ENCODE assay signal across 10 cellular contexts in genomic region chrX:78747471-78747870, GRCh38. TPM values are rescaled to one million over a fixed set of nuclear protein-coding genes. Genes with fewer than 3 reads are reported as not detected.
DNase-seq lines count a peak whose midpoint lies in the region; ATAC-seq and TF ChIP-seq lines count a peak whose summit lies in the region.
"Had no signal": no experiment of that assay in that cellular context is flagged by ENCODE, and none has a peak within 500 bp of the region (broad histone marks: within the 10 kb centered on the region; RNA-seq: fewer than 3 reads in every experiment).

LPAR4 (plus strand) TSS chrX:78747720; CDS start chrX:78754870, 7,150 bp downstream.

- H3K27ac Mint-ChIP-seq in activated T-helper 1 cell treated with anti-CD3 and anti-CD28 coated beads, Interleukin-12 subunit alpha, Interleukin-12 subunit beta, Interleukin-2, Interleukin-4 antibody, amounts not matched to agents 30 ng/mL and 10 ng/mL and 1 ng/mL, durations not matched to agents 14 hours and 24 hours and 36 hours, result no peak within 1 kb of the TSS

- in situ Hi-C loops in G401 (cut with HindIII; ENCODE audit: low sequenced_read_pairs), result no loop called here

- no peaks in the 10 kb centered on the region for H3K9me3 ChIP-seq in cardiac muscle cell (ENCODE audit: low read depth)

- H3K4me1 ChIP-seq in cardiac muscle cell (ENCODE audit: low read depth), result no peaks in the 10 kb centered on the region
- H3K4me1 ChIP-seq in urinary bladder (ENCODE audit: insufficient read depth), result no peaks in the 10 kb centered on the region

- no peak within 1 kb of the TSS for H3K4me3 Mint-ChIP-seq in activated T-helper 1 cell treated with anti-CD3 and anti-CD28 coated beads, Interleukin-12 subunit alpha, Interleukin-12 subunit beta, Interleukin-2, Interleukin-4 antibody, amounts not matched to agents 30 ng/mL and 10 ng/mL and 1 ng/mL, durations not matched to agents 14 hours and 24 hours and 36 hours
- H3K4me3 Mint-ChIP-seq: naive thymus-derived CD4-positive, alpha-beta T cell had no signal

- TF ChIP-seq CTCF in cardiac muscle cell (IDR thresholded peaks at IDR 0.05; ENCODE audit: low read depth, low read length) (no peak), fibroblast of mammary gland (conservative IDR thresholded peaks at IDR 0.05; ENCODE audit: control insufficient read depth, insufficient read depth, low read depth, low read length) (no peak)

- WGBS in urinary bladder, result 9% methylated on average over 9 of the region's 9 CpGs

- H3K4me3 ChIP-seq in cardiac muscle cell (peak within 1 kb of the TSS; percentile 13), fibroblast of mammary gland (ENCODE audit: control insufficient read depth, low read depth, low read length) (peak within 1 kb of the TSS; percentile 31), urinary bladder (ENCODE audit: low read depth, low read length) (peak within 1 kb of the TSS; percentile 28)

- ATAC-seq in Right ventricle myocardium superior (ENCODE audit: poor library complexity), result no peak
- ATAC-seq: naive thymus-derived CD4-positive, alpha-beta T cell had no signal

- H3K36me3 ChIP-seq in cardiac muscle cell (no peaks in the 10 kb centered on the region), urinary bladder (ENCODE audit: insufficient read depth) (no peaks in the 10 kb centered on the region)

- no peaks in the 10 kb centered on the region for H3K9me3 Mint-ChIP-seq in activated T-helper 1 cell treated with anti-CD3 and anti-CD28 coated beads, Interleukin-12 subunit alpha, Interleukin-12 subunit beta, Interleukin-2, Interleukin-4 antibody, amounts not matched to agents 30 ng/mL and 10 ng/mL and 1 ng/mL, durations not matched to agents 14 hours and 24 hours and 36 hours
- H3K9me3 Mint-ChIP-seq: naive thymus-derived CD4-positive, alpha-beta T cell had no signal

- H3K4me1 Mint-ChIP-seq in activated T-helper 1 cell treated with anti-CD3 and anti-CD28 coated beads, Interleukin-12 subunit alpha, Interleukin-12 subunit beta, Interleukin-2, Interleukin-4 antibody, amounts not matched to agents 30 ng/mL and 10 ng/mL and 1 ng/mL, durations not matched to agents 14 hours and 24 hours and 36 hours (ENCODE audit: low read depth), result no peaks in the 10 kb centered on the region
- H3K4me1 Mint-ChIP-seq: naive thymus-derived CD4-positive, alpha-beta T cell had no signal

- H3K27ac ChIP-seq in cardiac muscle cell (no peak within 1 kb of the TSS), urinary bladder (ENCODE audit: low read depth) (no peak within 1 kb of the TSS)

- intact Hi-C loops in Right ventricle myocardium superior (cut with DNase I), result no loop called here
- intact Hi-C loops in activated T-helper 1 cell treated with anti-CD3 and anti-CD28 coated beads, Interleukin-12 subunit alpha, Interleukin-12 subunit beta, Interleukin-2, Interleukin-4 antibody, amounts not matched to agents 30 ng/mL and 10 ng/mL and 1 ng/mL, durations not matched to agents 14 hours and 24 hours and 36 hours (cut with micrococcal nuclease), result no loop called here

- DNase-seq in cardiac muscle cell (ENCODE audit: low read depth in 1 of 2, low spot score in 1 of 2) (peak; percentile 44 to 49), Right ventricle myocardium superior (no peak), fibroblast of mammary gland (ENCODE audit: low read depth) (peak; percentile 34), myocyte (ENCODE audit: low read depth) (peak; percentile 55), G401 (ENCODE audit: low spot score) (no peak), cerebellar nuclear complex (lab: John Stamatoyannopoulos, UW) (no peak)
- DNase-seq in activated T-helper 1 cell treated with anti-CD3 and anti-CD28 coated beads, Interleukin-12 subunit alpha, Interleukin-12 subunit beta, Interleukin-2, Interleukin-4 antibody, amounts not matched to agents 30 ng/mL and 10 ng/mL and 1 ng/mL, durations not matched to agents 14 hours and 24 hours and 36 hours (ENCODE audit: low spot score), result no peak
- DNase-seq: naive thymus-derived CD4-positive, alpha-beta T cell; NCI-H1694 treated with DMSO at 0.1 percent for 48 hours had no signal

- no peaks in the 10 kb centered on the region for H3K27me3 Mint-ChIP-seq in activated T-helper 1 cell treated with anti-CD3 and anti-CD28 coated beads, Interleukin-12 subunit alpha, Interleukin-12 subunit beta, Interleukin-2, Interleukin-4 antibody, amounts not matched to agents 30 ng/mL and 10 ng/mL and 1 ng/mL, durations not matched to agents 14 hours and 24 hours and 36 hours (ENCODE audit: insufficient read depth)
- H3K27me3 Mint-ChIP-seq: naive thymus-derived CD4-positive, alpha-beta T cell had no signal

- no peaks in the 10 kb centered on the region for H3K36me3 Mint-ChIP-seq in activated T-helper 1 cell treated with anti-CD3 and anti-CD28 coated beads, Interleukin-12 subunit alpha, Interleukin-12 subunit beta, Interleukin-2, Interleukin-4 antibody, amounts not matched to agents 30 ng/mL and 10 ng/mL and 1 ng/mL, durations not matched to agents 14 hours and 24 hours and 36 hours (ENCODE audit: low read depth)
- H3K36me3 Mint-ChIP-seq: naive thymus-derived CD4-positive, alpha-beta T cell had no signal

- no peaks in the 10 kb centered on the region for H3K27me3 ChIP-seq in cardiac muscle cell

RNA-seq across cellular contexts. Expression of gene LPAR4, which starts in this region (rescaled TPM):
- total RNA-seq in cardiac muscle cell (0.77 and 0.85 TPM in 2 replicates), Right ventricle myocardium superior (0.38 TPM), myocyte (6.3 and 11.7 TPM in 2 replicates), urinary bladder (20.5 TPM)
- polyA plus RNA-seq in cardiac muscle cell (1.5 TPM in 1 of 2 replicates, not detected in the other), urinary bladder (0.32 TPM)
- polyA plus RNA-seq in myocyte (2012), result 0.73 TPM
- total RNA-seq in G401 (2014; rRNA removed; shearing (Covaris generic)), result not detected in 2 replicates
- not detected in 2 replicates for total RNA-seq in activated T-helper 1 cell treated with anti-CD3 and anti-CD28 coated beads, Interleukin-12 subunit alpha, Interleukin-12 subunit beta, Interleukin-2, Interleukin-4 antibody, amounts not matched to agents 30 ng/mL and 10 ng/mL and 1 ng/mL, durations not matched to agents 14 hours and 24 hours and 36 hours
- total RNA-seq: naive thymus-derived CD4-positive, alpha-beta T cell had no signal
- polyA plus RNA-seq: naive thymus-derived CD4-positive, alpha-beta T cell had no signal

Comparison
In these comparisons a context has a peak if more than half of its experiments do, and no peak if none do; other contexts are left out.
1. DNase-seq: peak in cardiac muscle cell (2 of 2), fibroblast of mammary gland (single experiment) and myocyte (single experiment); none in Right ventricle myocardium superior (single experiment), G401 (single experiment), activated T-helper 1 cell treated with anti-CD3 and anti-CD28 coated beads, Interleukin-12 subunit alpha, Interleukin-12 subunit beta, Interleukin-2, Interleukin-4 antibody, amounts not matched to agents 30 ng/mL and 10 ng/mL and 1 ng/mL, durations not matched to agents 14 hours and 24 hours and 36 hours (single experiment) and cerebellar nuclear complex (0 of 2).
2. Peak in every context shown above with its lines, with median percentiles within 50 percentile points of each other: H3K4me3 ChIP-seq.